ENCODE assay signal across 10 cellular contexts in the genomic region with DNA sequence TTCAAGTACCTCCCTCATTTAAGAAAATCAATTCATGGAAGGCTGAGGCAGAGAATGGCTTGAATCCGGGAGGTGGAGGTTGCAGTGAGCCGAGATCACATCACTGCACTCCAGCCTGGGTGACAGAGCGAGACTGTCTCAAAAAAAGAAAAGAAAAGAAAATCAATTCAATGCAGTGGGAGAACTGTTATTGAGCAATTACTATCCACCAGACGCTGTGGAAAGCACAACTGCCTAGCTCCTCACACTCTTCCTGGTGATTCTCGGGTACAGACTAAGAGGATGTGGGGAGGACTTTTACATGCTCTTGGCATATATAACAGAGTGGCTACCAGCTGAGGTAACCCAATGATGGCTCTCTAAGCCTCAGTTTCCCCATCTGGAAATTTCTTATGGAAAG. TPM values are rescaled to one million over a fixed set of nuclear protein-coding genes. Genes with fewer than 3 reads are reported as not detected.
DNase-seq lines count a peak whose midpoint lies in the region; ATAC-seq and TF ChIP-seq lines count a peak whose summit lies in the region.
"Had no signal": no experiment of that assay in that cellular context is flagged by ENCODE, and none has a peak within 500 bp of the region (broad histone marks: within the 10 kb centered on the region; RNA-seq: fewer than 3 reads in every experiment).

No MANE protein-coding gene starts in this region.

- H3K27me3 Mint-ChIP-seq in stimulated activated naive B cell treated with anti-CD40 and anti-IgM and Interleukin-4, amounts not matched to agents 10 μg/mL and 1 μg/mL and 100 μg/mL, for 72 hours, result peaks cover 0 to 20% of the 10 kb centered on the region in 2 donors

- 72% methylated on average over 5 of the region's 5 CpGs for WGBS in esophagus muscularis mucosa

- H3K27ac Mint-ChIP-seq in stimulated activated naive B cell treated with anti-CD40 and anti-IgM and Interleukin-4, amounts not matched to agents 10 μg/mL and 1 μg/mL and 100 μg/mL, for 72 hours, result peak overlapping the region; percentile 66

- H3K4me1 ChIP-seq in Peyer's patch (no peaks in the 10 kb centered on the region), esophagus muscularis mucosa (peaks cover 0 to 36% (median 15%) of the 10 kb centered on the region in 4 donors)

- peaks cover 0 to 8% (median 0%) of the 10 kb centered on the region in 4 donors for H3K9me3 ChIP-seq in Peyer's patch
- no peaks in the 10 kb centered on the region for H3K9me3 ChIP-seq in esophagus muscularis mucosa
- H3K9me3 ChIP-seq: A549 had no signal

- H3K36me3 Mint-ChIP-seq in stimulated activated naive B cell treated with anti-CD40 and anti-IgM and Interleukin-4, amounts not matched to agents 10 μg/mL and 1 μg/mL and 100 μg/mL, for 72 hours, result peaks cover 23 to 30% of the 10 kb centered on the region in 2 donors

- no peaks in the 10 kb centered on the region for H3K27me3 ChIP-seq in Peyer's patch
- H3K27me3 ChIP-seq in esophagus muscularis mucosa, result no peaks in the 10 kb centered on the region

- peaks cover 2 to 3% of the 10 kb centered on the region in 2 donors for H3K9me3 Mint-ChIP-seq in stimulated activated naive B cell treated with anti-CD40 and anti-IgM and Interleukin-4, amounts not matched to agents 10 μg/mL and 1 μg/mL and 100 μg/mL, for 72 hours

- H3K4me3 ChIP-seq in Peyer's patch (peak overlapping the region in 3 of 4 donors; percentile 7 to 81 (median 8)), esophagus muscularis mucosa (no peak overlapping the region)
- H3K4me3 ChIP-seq: A549 had no signal

- TF ChIP-seq CTCF in Peyer's patch (IDR thresholded peaks at IDR 0.05), result no peak
- TF ChIP-seq CTCF in esophagus muscularis mucosa (IDR thresholded peaks at IDR 0.05), result no peak

- ATAC-seq in stimulated activated naive B cell treated with anti-CD40 and anti-IgM and Interleukin-4, amounts not matched to agents 10 μg/mL and 1 μg/mL and 100 μg/mL, for 72 hours (replicated peaks), result no peak
- ATAC-seq: A549 had no signal

- H3K36me3 ChIP-seq in Peyer's patch, result peaks cover 0 to 10% (median 0%) of the 10 kb centered on the region in 3 donors
- peaks cover 0 to 4% (median 0%) of the 10 kb centered on the region in 4 donors for H3K36me3 ChIP-seq in esophagus muscularis mucosa

- TF ChIP-seq POLR2A in Peyer's patch (IDR thresholded peaks at IDR 0.05) (no peak), esophagus muscularis mucosa (IDR thresholded peaks at IDR 0.05; ENCODE audit: low read depth) (no peak)

- H3K4me3 Mint-ChIP-seq in stimulated activated naive B cell treated with anti-CD40 and anti-IgM and Interleukin-4, amounts not matched to agents 10 μg/mL and 1 μg/mL and 100 μg/mL, for 72 hours, result peak overlapping the region; percentile 60 to 82

- peaks cover 35 to 53% of the 10 kb centered on the region in 2 donors for H3K4me1 Mint-ChIP-seq in stimulated activated naive B cell treated with anti-CD40 and anti-IgM and Interleukin-4, amounts not matched to agents 10 μg/mL and 1 μg/mL and 100 μg/mL, for 72 hours

- intact Hi-C loops in esophagus muscularis mucosa (cut with DNase I), result no loop called here

- DNase-seq in NOMO-1 (lab: John Stamatoyannopoulos, UW; ENCODE audit: unreplicated experiment in 2 of 2), result peak; percentile 27 to 61
- DNase-seq in NOMO-1 treated with dmso at 0.1 percent for 144 hours (lab: John Stamatoyannopoulos, UW; ENCODE audit: unreplicated experiment), result no peak
- no peak for DNase-seq in Peyer's patch
- no peak for DNase-seq in esophagus muscularis mucosa (ENCODE audit: extremely low spot score)
- DNase-seq in stimulated activated naive B cell treated with anti-CD40 and anti-IgM and Interleukin-4, amounts not matched to agents 10 μg/mL and 1 μg/mL and 100 μg/mL, for 72 hours, result no peak
- DNase-seq in stimulated activated CD4-positive, alpha-beta T cell treated with anti-CD3 and anti-CD28 coated beads, Interleukin-4, amount 100 ng/mL, for 24 hours, result no peak
- DNase-seq in cerebellar nuclear complex (lab: John Stamatoyannopoulos, UW), result no peak
- no peak for DNase-seq in medulla oblongata (ENCODE audit: extremely low spot score)
- DNase-seq: central memory CD4-positive, alpha-beta T cell had no signal

- TF ChIP-seq EP300 in esophagus muscularis mucosa (IDR thresholded peaks at IDR 0.05), result no peak

- H3K27ac ChIP-seq in Peyer's patch, result peak overlapping the region; percentile 77 to 99 (median 84)
- peak overlapping the region; percentile 71 to 96 (median 90) for H3K27ac ChIP-seq in esophagus muscularis mucosa (replicated peaks in 1 of 4)

RNA-seq across cellular contexts. Expression of a gene that starts 2.7 kb away (rescaled TPM):
- 1,000 to 10,000 TPM; 1,496 to 3,676 (median 1,701) TPM for total RNA-seq in Peyer's patch
- 1,000 to 10,000 TPM; 3,072 to 3,725 (median 3,326) TPM for total RNA-seq in esophagus muscularis mucosa

Comparison
In these comparisons a context has a peak if more than half of its experiments do, and no peak if none do; other contexts are left out.
1. DNase-seq: peak in NOMO-1 (2 of 2); none in NOMO-1 treated with dmso at 0.1 percent for 144 hours (single experiment), Peyer's patch (0 of 3), esophagus muscularis mucosa (single experiment), stimulated activated naive B cell treated with anti-CD40 and anti-IgM and Interleukin-4, amounts not matched to agents 10 μg/mL and 1 μg/mL and 100 μg/mL, for 72 hours (single experiment), stimulated activated CD4-positive, alpha-beta T cell treated with anti-CD3 and anti-CD28 coated beads, Interleukin-4, amount 100 ng/mL, for 24 hours (single experiment), cerebellar nuclear complex (0 of 2) and medulla oblongata (single experiment).
2. H3K4me3 ChIP-seq: peak in Peyer's patch (3 of 4); none in esophagus muscularis mucosa (0 of 4).